8 cellular contexts compared by ENCODE assay signal in genomic region chr19:14073925-14074838, GRCh38. TPM values are rescaled to one million over a fixed set of nuclear protein-coding genes. Genes with fewer than 3 reads are reported as not detected.
DNase-seq lines count a peak whose midpoint lies in the region; ATAC-seq and TF ChIP-seq lines count a peak whose summit lies in the region.

No MANE protein-coding gene starts in this region.

- peak overlapping the region; percentile 18 for H3K27ac Mint-ChIP-seq in memory B cell

- H3K79me2 ChIP-seq in OCI-LY7 (ENCODE audit: insufficient read depth, low read depth, low read length), result no peaks in the 10 kb centered on the region

- H3K9me3 Mint-ChIP-seq in memory B cell, result no peaks in the 10 kb centered on the region

- H3K36me3 ChIP-seq in OCI-LY7 (ENCODE audit: insufficient read depth, low read length) (no peaks in the 10 kb centered on the region), thoracic aorta (no peaks in the 10 kb centered on the region)

- H3K4me1 ChIP-seq in OCI-LY7 (ENCODE audit: insufficient read depth, low read length, poor library complexity, severe bottlenecking) (peaks cover 31% of the 10 kb centered on the region), thoracic aorta (ENCODE audit: control insufficient read depth in 1 of 2, low read depth in 2 of 2) (peaks cover 6 to 38% of the 10 kb centered on the region in 2 donors)

- peak overlapping the region; percentile 86 for H3K4me3 Mint-ChIP-seq in memory B cell

- H3K36me3 Mint-ChIP-seq in memory B cell, result no peaks in the 10 kb centered on the region

- CTCF ChIA-PET in OCI-LY7 (lab: Charles Lee; ENCODE audit: unreplicated experiment), result no interaction called here

- ATAC-seq in memory B cell (ENCODE audit: low read depth) (no peak), thoracic aorta (ENCODE audit: insufficient number of reproducible peaks, low FRiP score, low read depth) (no peak)

- no peaks in the 10 kb centered on the region for H3K27me3 Mint-ChIP-seq in memory B cell

- no peaks in the 10 kb centered on the region for H3K9me3 ChIP-seq in OCI-LY7 (ENCODE audit: low read length)
- H3K9me3 ChIP-seq in thoracic aorta, result no peaks in the 10 kb centered on the region

- H3K4me2 ChIP-seq in OCI-LY7 (ENCODE audit: low read length), result peak overlapping the region; percentile 97

- peaks cover 8% of the 10 kb centered on the region for H3K4me1 Mint-ChIP-seq in memory B cell

- H3K4me3 ChIP-seq in OCI-LY7 (ENCODE audit: low read depth, low read length, poor library complexity, severe bottlenecking) (peak overlapping the region; percentile 76), thoracic aorta (peak overlapping the region; percentile 92)

- BruUV-seq in OCI-LY7 (replicated peaks; lab: Mats Ljungman, UMichigan), result no TSS peak

- H4K20me1 ChIP-seq in OCI-LY7 (ENCODE audit: insufficient read depth, low read length), result no peaks in the 10 kb centered on the region

- TF ChIP-seq CTCF in OCI-LY7 (conservative IDR thresholded peaks at IDR 0.05; ENCODE audit: low read length), result no peak
- no peak for TF ChIP-seq CTCF in thoracic aorta (IDR thresholded peaks at IDR 0.05)

- intact Hi-C loops in OCI-LY7 (cut with micrococcal nuclease; ENCODE audit: unreplicated experiment), result loop anchor here (1.0 to 10.0 kb wide), 4 partner anchors 15 to 479 kb away; partner anchors contain the start of gene ASF1B

- H3K27ac ChIP-seq in OCI-LY7 (ENCODE audit: low read depth, low read length, poor library complexity, severe bottlenecking) (peak overlapping the region; percentile 62), thoracic aorta (peak overlapping the region; percentile 84 to 95)

- POLR2A ChIA-PET in OCI-LY7 (lab: Charles Lee), result interaction anchor here (0.5 kb wide), 1 partner anchor 143 kb away, joined by 3 read pairs; no protein-coding TSS in a partner anchor

- peak overlapping the region; percentile 76 for H2AFZ ChIP-seq in OCI-LY7 (ENCODE audit: low read length)

- H3K9me2 ChIP-seq in OCI-LY7 (ENCODE audit: insufficient read depth, low read length), result no peaks in the 10 kb centered on the region

- H3K27me3 ChIP-seq in thoracic aorta (replicated peaks; ENCODE audit: insufficient read depth), result no peaks in the 10 kb centered on the region

- peak; percentile 57 for DNase-seq in NCI-H510A treated with DMSO at 0.1 percent for 48 hours (lab: John Stamatoyannopoulos, UW)
- no peak for DNase-seq in NCI-H510A (lab: John Stamatoyannopoulos, UW)
- DNase-seq in OCI-LY7 (ENCODE audit: low spot score), result peak; percentile 36
- DNase-seq in cerebellum (ENCODE audit: low spot score), result peak; percentile 38
- DNase-seq in memory B cell (ENCODE audit: low spot score in 2 of 2), result peak in 1 of 2 donors; percentile 38
- DNase-seq in thoracic aorta (ENCODE audit: low spot score), result no peak
- DNase-seq in dedifferentiated amniotic fluid mesenchymal stem cell (ENCODE audit: extremely low spot score), result no peak
- no peak for DNase-seq in GM03348 (ENCODE audit: low spot score)

RNA-seq across cellular contexts. Expression of gene MISP3, which starts 1.6 kb away (rescaled TPM):
- total RNA-seq in OCI-LY7 (2014; rRNA removed; shearing (Covaris generic)), result 3.3 and 6.4 TPM in 2 replicates
- 3.9 TPM in 2 replicates for total RNA-seq in OCI-LY7 (2022)
- 1.5 TPM for total RNA-seq in cerebellum
- total RNA-seq in thoracic aorta, result 1 to 10 TPM; 1.7 to 2.7 TPM

RNA-seq across cellular contexts. Expression of gene C19orf67, which starts 11.4 kb away (rescaled TPM):
- 1.0 and 2.6 TPM in 2 replicates for total RNA-seq in OCI-LY7 (2014; rRNA removed; shearing (Covaris generic))
- total RNA-seq in OCI-LY7 (2022) (0.55 and 1.4 TPM in 2 replicates), cerebellum (not detected), thoracic aorta (not detected)

RNA-seq across cellular contexts. Expression of gene PALM3, which starts 12.3 kb away (rescaled TPM):
- total RNA-seq in OCI-LY7 (2014; rRNA removed; shearing (Covaris generic)), result 0.09 TPM in 1 of 2 replicates, not detected in the other
- total RNA-seq in OCI-LY7 (2022), result not detected in 2 replicates
- total RNA-seq in cerebellum, result 2.2 TPM
- total RNA-seq in thoracic aorta, result not detected

RNA-seq across cellular contexts. Expression of gene SAMD1, which starts 16.4 kb away (rescaled TPM):
- 116 and 128 TPM in 2 replicates for total RNA-seq in OCI-LY7 (2014; rRNA removed; shearing (Covaris generic))
- total RNA-seq in OCI-LY7 (2022) (124 and 128 TPM in 2 replicates), cerebellum (14.5 TPM), thoracic aorta (10 to 100 TPM in 1 of 2 donors, 1 to 10 TPM in 1; 8.9 to 27.5 TPM)

RNA-seq across cellular contexts. Expression of gene IL27RA, which starts 42.6 kb away (rescaled TPM):
- 5.2 and 6.7 TPM in 2 replicates for total RNA-seq in OCI-LY7 (2014; rRNA removed; shearing (Covaris generic))
- total RNA-seq in OCI-LY7 (2022) (6.0 and 9.0 TPM in 2 replicates), cerebellum (1.1 TPM), thoracic aorta (1 to 10 TPM; 1.1 to 5.3 TPM)

Comparison
In these comparisons a context has a peak if more than half of its experiments do, and no peak if none do; other contexts are left out.
1. DNase-seq: peak in NCI-H510A treated with DMSO at 0.1 percent for 48 hours (single experiment), OCI-LY7 (single experiment) and cerebellum (single experiment); none in NCI-H510A (single experiment), thoracic aorta (single experiment), dedifferentiated amniotic fluid mesenchymal stem cell (single experiment) and GM03348 (single experiment).